ENCODE assay signal across 8 cellular contexts in the genomic region with DNA sequence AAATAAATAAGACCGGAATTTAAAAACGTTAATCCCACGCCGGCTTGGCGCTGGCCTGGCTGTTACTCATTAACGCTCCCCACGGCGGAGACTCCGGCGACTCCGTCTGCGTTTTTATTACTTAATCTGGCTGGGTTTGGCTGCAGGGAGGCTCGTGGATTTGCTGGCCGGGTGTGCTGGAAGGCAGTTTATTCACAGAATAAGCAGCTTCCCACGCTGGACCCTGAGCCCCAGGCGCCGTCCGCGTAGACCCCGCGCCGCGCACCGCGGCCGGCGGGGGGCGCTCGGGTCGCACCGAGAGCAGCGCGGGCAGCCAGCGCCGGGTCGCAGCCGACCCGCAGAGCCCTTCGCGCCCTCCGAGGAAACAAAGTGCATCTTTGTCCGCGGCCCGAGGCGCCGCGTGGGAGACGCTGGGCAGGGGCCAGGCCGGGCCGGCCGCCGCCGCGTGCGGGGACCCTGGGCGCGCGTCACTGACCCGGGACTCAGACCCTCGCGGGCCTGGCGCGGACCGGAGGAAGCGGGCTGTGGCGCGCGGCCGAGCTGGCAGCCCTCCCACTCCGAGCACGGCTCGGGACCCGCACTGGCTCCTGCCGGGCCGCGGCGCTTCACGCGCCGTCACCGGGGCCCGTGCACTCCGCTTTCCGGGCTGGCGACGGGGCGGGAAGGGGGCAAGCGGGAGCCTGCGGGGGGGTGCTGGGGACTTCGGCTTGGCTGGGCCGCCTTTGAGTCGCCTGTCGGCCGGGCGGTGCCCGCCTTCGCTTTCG. TPM values are rescaled to one million over a fixed set of nuclear protein-coding genes. Genes with fewer than 3 reads are reported as not detected.
DNase-seq lines count a peak whose midpoint lies in the region; ATAC-seq and TF ChIP-seq lines count a peak whose summit lies in the region.

No MANE protein-coding gene starts in this region.

- H4K8ac ChIP-seq in trophoblast cell (ENCODE audit: low read depth, low read length) = peak overlapping the region; percentile 92

- peak overlapping the region; percentile 96 for H4K91ac ChIP-seq in trophoblast cell (ENCODE audit: low read depth, low read length)

- peak; percentile 35 to 96 (median 84) for TF ChIP-seq CTCF in heart left ventricle (IDR thresholded peaks at IDR 0.05)
- TF ChIP-seq CTCF in type B pancreatic cell (conservative IDR thresholded peaks at IDR 0.05) = peak; percentile 89

- H2AK5ac ChIP-seq in trophoblast cell (ENCODE audit: low read length) = no peak overlapping the region

- no peak overlapping the region for H3K4ac ChIP-seq in trophoblast cell (ENCODE audit: low read depth, low read length)

- peaks cover 41% of the 10 kb centered on the region for H3K4me1 Mint-ChIP-seq in activated naive CD8-positive, alpha-beta T cell treated with anti-CD3 and anti-CD28 coated beads, Interleukin-2, amount 50 U/mL, for 24 hours
- peaks cover 43% of the 10 kb centered on the region for H3K4me1 Mint-ChIP-seq in type B pancreatic cell (ENCODE audit: unreplicated experiment)

- intact Hi-C loops in heart left ventricle (cut with DNase I) = loop anchor here in 9 of 10 donors (1.0 to 10.0 kb wide), 15 partner anchors 46 to 388 kb away; a partner anchor contains a TSS

- H3K4me1 ChIP-seq in heart left ventricle = peaks cover 0 to 45% (median 27%) of the 10 kb centered on the region in 12 donors
- peaks cover 7 to 11% of the 10 kb centered on the region in 2 experiments for H3K4me1 ChIP-seq in trophoblast cell (ENCODE audit: control insufficient read depth in 1 of 2, insufficient read depth in 2 of 2, low read length in 2 of 2)

- H3K4me3 ChIP-seq in heart left ventricle (peak overlapping the region; percentile 74 to 100 (median 92)), trophoblast cell (ENCODE audit: low read depth, low read length) (peak overlapping the region; percentile 77)

- H3K18ac ChIP-seq in trophoblast cell (ENCODE audit: low read length) = peak overlapping the region; percentile 85

- peak overlapping the region; percentile 82 for H3K4me3 Mint-ChIP-seq in activated naive CD8-positive, alpha-beta T cell treated with anti-CD3 and anti-CD28 coated beads, Interleukin-2, amount 50 U/mL, for 24 hours
- H3K4me3 Mint-ChIP-seq in type B pancreatic cell = peak overlapping the region; percentile 91

- peak overlapping the region; percentile 82 for H4K12ac ChIP-seq in trophoblast cell (ENCODE audit: low read depth, low read length)

- peak overlapping the region; percentile 98 for H2AFZ ChIP-seq in trophoblast cell (ENCODE audit: insufficient read depth, low read length, poor library complexity)

- H3K9me3 ChIP-seq in heart left ventricle (no peaks in the 10 kb centered on the region), trophoblast cell (ENCODE audit: insufficient read depth, low read depth, low read length) (no peaks in the 10 kb centered on the region)

- ATAC-seq in GM19467 (IDR thresholded peaks at IDR 0.05; ENCODE audit: unreplicated experiment) (peak; percentile 45), HG03571 (IDR thresholded peaks at IDR 0.05; ENCODE audit: unreplicated experiment) (peak; percentile 48), SK-N-SH treated with all-trans-retinoic acid at 6 μM for 48 hours (peak; percentile 27), heart left ventricle (peak; percentile 36 to 71 (median 53))
- ATAC-seq in activated naive CD8-positive, alpha-beta T cell treated with anti-CD3 and anti-CD28 coated beads, Interleukin-2, amount 50 U/mL, for 24 hours = peak; percentile 60

- no peak overlapping the region for H3K23ac ChIP-seq in trophoblast cell (ENCODE audit: low read length)

- H3K27ac ChIP-seq in heart left ventricle (peak overlapping the region; percentile 93 to 100 (median 98)), trophoblast cell (ENCODE audit: low read depth, low read length) (peak overlapping the region; percentile 71)

- no peaks in the 10 kb centered on the region for H3K27me3 Mint-ChIP-seq in activated naive CD8-positive, alpha-beta T cell treated with anti-CD3 and anti-CD28 coated beads, Interleukin-2, amount 50 U/mL, for 24 hours
- peaks cover 12% of the 10 kb centered on the region for H3K27me3 Mint-ChIP-seq in type B pancreatic cell

- H2BK12ac ChIP-seq in trophoblast cell (ENCODE audit: low read length) = peak overlapping the region; percentile 17

- H3K79me1 ChIP-seq in trophoblast cell (ENCODE audit: low read length) = peaks cover 5% of the 10 kb centered on the region

- H3K4me2 ChIP-seq in trophoblast cell (ENCODE audit: low read length) = peak overlapping the region; percentile 87

- no peak for TF ChIP-seq POLR2A in heart left ventricle (IDR thresholded peaks at IDR 0.05)

- 1 to 4% (median 1%) methylated on average over 38 to 98 of the region's 98 CpGs for WGBS in heart left ventricle, 4 donors
- WGBS in trophoblast cell (ENCODE audit: extremely low coverage, insufficient coverage, insufficient read length) = no CpG with 5 or more reads among the region's 98 CpGs

- peak overlapping the region; percentile 91 for H3K27ac Mint-ChIP-seq in activated naive CD8-positive, alpha-beta T cell treated with anti-CD3 and anti-CD28 coated beads, Interleukin-2, amount 50 U/mL, for 24 hours
- peak overlapping the region; percentile 76 for H3K27ac Mint-ChIP-seq in type B pancreatic cell

- peak overlapping the region; percentile 87 for H2BK120ac ChIP-seq in trophoblast cell (ENCODE audit: insufficient read depth, low read length, poor library complexity)

- H2BK5ac ChIP-seq in trophoblast cell (ENCODE audit: low read depth, low read length, poor library complexity) = peak overlapping the region; percentile 89

- H3K9me3 Mint-ChIP-seq in activated naive CD8-positive, alpha-beta T cell treated with anti-CD3 and anti-CD28 coated beads, Interleukin-2, amount 50 U/mL, for 24 hours = no peaks in the 10 kb centered on the region
- no peaks in the 10 kb centered on the region for H3K9me3 Mint-ChIP-seq in type B pancreatic cell

- peak overlapping the region; percentile 89 for H3K14ac ChIP-seq in trophoblast cell (ENCODE audit: low read length)

- H3K27me3 ChIP-seq in heart left ventricle = no peaks in the 10 kb centered on the region
- H3K27me3 ChIP-seq in trophoblast cell (ENCODE audit: insufficient read depth, low read length) = no peaks in the 10 kb centered on the region

- peak; percentile 25 for DNase-seq in DMS153 (lab: John Stamatoyannopoulos, UW)
- DNase-seq in activated naive CD8-positive, alpha-beta T cell treated with anti-CD3 and anti-CD28 coated beads, Interleukin-2, amount 50 U/mL, for 24 hours = peak; percentile 79
- peak; percentile 76 to 88 (median 83) for DNase-seq in heart left ventricle
- peak; percentile 69 to 88 for DNase-seq in trophoblast cell
- peak; percentile 87 for DNase-seq in type B pancreatic cell (ENCODE audit: extremely low spot score, unreplicated experiment)

- H3K9ac ChIP-seq in trophoblast cell (ENCODE audit: low read length) = peak overlapping the region; percentile 54

- H3K36me3 ChIP-seq in heart left ventricle (no peaks in the 10 kb centered on the region), trophoblast cell (ENCODE audit: control insufficient read depth in 1 of 2, insufficient read depth in 2 of 2, low read length in 2 of 2) (no peaks in the 10 kb centered on the region)

- H3K79me2 ChIP-seq in trophoblast cell (ENCODE audit: control insufficient read depth, insufficient read depth, low read length, poor library complexity) = peaks cover 3% of the 10 kb centered on the region

- H3K36me3 Mint-ChIP-seq in activated naive CD8-positive, alpha-beta T cell treated with anti-CD3 and anti-CD28 coated beads, Interleukin-2, amount 50 U/mL, for 24 hours (ENCODE audit: low read depth) = no peaks in the 10 kb centered on the region
- no peaks in the 10 kb centered on the region for H3K36me3 Mint-ChIP-seq in type B pancreatic cell

TF ChIP-seq in SK-N-SH treated with all-trans-retinoic acid at 6 μM for 48 hours, 23 proteins besides CTCF, POLR2A, EP300 and RAD21 (continues in another document):
- 0 out of 2 replicates have a peak, but pooled peaks have one; percentile 27 for TF ChIP-seq ZFP3 (CRISPR knock-in tag; IDR thresholded peaks at IDR 0.05)
- TF ChIP-seq, protein P1, sequence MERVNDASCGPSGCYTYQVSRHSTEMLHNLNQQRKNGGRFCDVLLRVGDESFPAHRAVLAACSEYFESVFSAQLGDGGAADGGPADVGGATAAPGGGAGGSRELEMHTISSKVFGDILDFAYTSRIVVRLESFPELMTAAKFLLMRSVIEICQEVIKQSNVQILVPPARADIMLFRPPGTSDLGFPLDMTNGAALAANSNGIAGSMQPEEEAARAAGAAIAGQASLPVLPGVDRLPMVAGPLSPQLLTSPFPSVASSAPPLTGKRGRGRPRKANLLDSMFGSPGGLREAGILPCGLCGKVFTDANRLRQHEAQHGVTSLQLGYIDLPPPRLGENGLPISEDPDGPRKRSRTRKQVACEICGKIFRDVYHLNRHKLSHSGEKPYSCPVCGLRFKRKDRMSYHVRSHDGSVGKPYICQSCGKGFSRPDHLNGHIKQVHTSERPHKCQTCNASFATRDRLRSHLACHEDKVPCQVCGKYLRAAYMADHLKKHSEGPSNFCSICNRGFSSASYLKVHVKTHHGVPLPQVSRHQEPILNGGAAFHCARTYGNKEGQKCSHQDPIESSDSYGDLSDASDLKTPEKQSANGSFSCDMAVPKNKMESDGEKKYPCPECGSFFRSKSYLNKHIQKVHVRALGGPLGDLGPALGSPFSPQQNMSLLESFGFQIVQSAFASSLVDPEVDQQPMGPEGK (CRISPR knock-in tag; IDR thresholded peaks at IDR 0.05; ENCODE audit: borderline replicate concordance) = no peak

RNA-seq across cellular contexts. Expression of a gene that starts 0.6 kb away (rescaled TPM):
- total RNA-seq in heart left ventricle = 10 to 100 TPM; 17.0 to 58.0 (median 32.2) TPM
- 10 to 100 TPM; 13.1 to 27.6 TPM for polyA plus RNA-seq in heart left ventricle
- polyA plus RNA-seq in trophoblast cell (2013) = 1.4 and 1.5 TPM in 2 replicates
- total RNA-seq in type B pancreatic cell (ENCODE audit: low replicate concordance) = 10.8 and 24.8 TPM in 2 replicates

RNA-seq across cellular contexts. Expression of a gene that starts 28.2 kb away (rescaled TPM):
- 100 to 1,000 TPM; 199 to 385 (median 267) TPM for total RNA-seq in heart left ventricle
- 100 to 1,000 TPM; 130 to 257 TPM for polyA plus RNA-seq in heart left ventricle
- polyA plus RNA-seq in trophoblast cell (2013) = 67.4 and 69.3 TPM in 2 replicates
- 95.0 and 126 TPM in 2 replicates for total RNA-seq in type B pancreatic cell (ENCODE audit: low replicate concordance)

RNA-seq across cellular contexts. Expression of a gene that starts 41.3 kb away (rescaled TPM):
- total RNA-seq in heart left ventricle (10 to 100 TPM; 33.2 to 48.9 (median 39.6) TPM), type B pancreatic cell (ENCODE audit: low replicate concordance) (26.8 and 40.8 TPM in 2 replicates)
- polyA plus RNA-seq in heart left ventricle = 10 to 100 TPM; 60.6 to 68.5 TPM
- polyA plus RNA-seq in trophoblast cell (2013) = 17.6 and 19.1 TPM in 2 replicates

Comparison
In these comparisons a context has a peak if more than half of its experiments do, and no peak if none do; other contexts are left out.
1. Peak in every context shown above with its lines: DNase-seq, ATAC-seq, H3K4me3 ChIP-seq and H3K27ac ChIP-seq.
2. DNase-seq: peak in every context shown above with its lines; median percentile 87 in type B pancreatic cell; 83 in heart left ventricle; 79 in activated naive CD8-positive, alpha-beta T cell treated with anti-CD3 and anti-CD28 coated beads, Interleukin-2, amount 50 U/mL, for 24 hours; 78 in trophoblast cell; 25 in DMS153.